22 cellular contexts compared by ENCODE assay signal in genomic region chr12:27355486-27355885, GRCh38.
"Had no signal": no experiment of that assay in that cellular context is flagged by ENCODE, and none has a peak within 500 bp of the region (broad histone marks: within the 10 kb centered on the region; RNA-seq: fewer than 3 reads in every experiment).

No MANE protein-coding gene starts in this region.

- H3K4me3 ChIP-seq: gastrocnemius medialis, heart right ventricle, neural progenitor cell, pancreas, testis, tibial nerve, upper lobe of right lung, vagina had no signal

- H3K4me2 ChIP-seq: neural progenitor cell had no signal

- H3K27me3 Mint-ChIP-seq: natural killer cell treated with Interleukin-12 subunit alpha and Interleukin-12 subunit beta and Interleukin-15 and Interleukin-18, amount 100 ng/mL, for 72 hours; progenitor cell of endocrine pancreas; stimulated activated memory B cell treated with anti-CD40 and anti-IgM and Interleukin-4, amounts not matched to agents 10 μg/mL and 1 μg/mL and 100 μg/mL, for 72 hours; stimulated activated naive CD8-positive, alpha-beta T cell treated with anti-CD3 and anti-CD28 coated beads, Interleukin-15, Interleukin-2, amounts not matched to agents 100 ng/mL and 50 ng/mL, for 24 hours had no signal

- H3K4me3 Mint-ChIP-seq: natural killer cell treated with Interleukin-12 subunit alpha and Interleukin-12 subunit beta and Interleukin-15 and Interleukin-18, amount 100 ng/mL, for 72 hours; neural progenitor cell; stimulated activated memory B cell treated with anti-CD40 and anti-IgM and Interleukin-4, amounts not matched to agents 10 μg/mL and 1 μg/mL and 100 μg/mL, for 72 hours; stimulated activated naive CD8-positive, alpha-beta T cell treated with anti-CD3 and anti-CD28 coated beads, Interleukin-15, Interleukin-2, amounts not matched to agents 100 ng/mL and 50 ng/mL, for 24 hours had no signal

- H3K36me3 ChIP-seq: gastrocnemius medialis, heart right ventricle, neural progenitor cell, pancreas, tibial nerve, upper lobe of right lung, vagina had no signal

- H3K4me1 ChIP-seq: gastrocnemius medialis, heart right ventricle, neural progenitor cell, pancreas, testis, tibial nerve, upper lobe of right lung, vagina had no signal

- H3K9me3 Mint-ChIP-seq: natural killer cell treated with Interleukin-12 subunit alpha and Interleukin-12 subunit beta and Interleukin-15 and Interleukin-18, amount 100 ng/mL, for 72 hours; neural progenitor cell; stimulated activated memory B cell treated with anti-CD40 and anti-IgM and Interleukin-4, amounts not matched to agents 10 μg/mL and 1 μg/mL and 100 μg/mL, for 72 hours; stimulated activated naive CD8-positive, alpha-beta T cell treated with anti-CD3 and anti-CD28 coated beads, Interleukin-15, Interleukin-2, amounts not matched to agents 100 ng/mL and 50 ng/mL, for 24 hours had no signal

- H3K9me3 ChIP-seq: gastrocnemius medialis, heart right ventricle, pancreas, testis, tibial nerve, upper lobe of right lung, vagina had no signal

- H3K4me1 Mint-ChIP-seq: neural progenitor cell; stimulated activated memory B cell treated with anti-CD40 and anti-IgM and Interleukin-4, amounts not matched to agents 10 μg/mL and 1 μg/mL and 100 μg/mL, for 72 hours had no signal

- H2AFZ ChIP-seq: neural progenitor cell had no signal

- H3K27ac Mint-ChIP-seq: natural killer cell treated with Interleukin-12 subunit alpha and Interleukin-12 subunit beta and Interleukin-15 and Interleukin-18, amount 100 ng/mL, for 72 hours; neural progenitor cell; progenitor cell of endocrine pancreas; stimulated activated memory B cell treated with anti-CD40 and anti-IgM and Interleukin-4, amounts not matched to agents 10 μg/mL and 1 μg/mL and 100 μg/mL, for 72 hours; stimulated activated naive CD8-positive, alpha-beta T cell treated with anti-CD3 and anti-CD28 coated beads, Interleukin-15, Interleukin-2, amounts not matched to agents 100 ng/mL and 50 ng/mL, for 24 hours had no signal

- H3K36me3 Mint-ChIP-seq: natural killer cell treated with Interleukin-12 subunit alpha and Interleukin-12 subunit beta and Interleukin-15 and Interleukin-18, amount 100 ng/mL, for 72 hours; neural progenitor cell; stimulated activated memory B cell treated with anti-CD40 and anti-IgM and Interleukin-4, amounts not matched to agents 10 μg/mL and 1 μg/mL and 100 μg/mL, for 72 hours had no signal

- H3K9ac ChIP-seq: neural progenitor cell had no signal

- ATAC-seq: gastrocnemius medialis; heart right ventricle; left lobe of liver; natural killer cell treated with Interleukin-12 subunit alpha and Interleukin-12 subunit beta and Interleukin-15 and Interleukin-18, amount 100 ng/mL, for 72 hours; pancreas; right cardiac atrium; stimulated activated memory B cell treated with anti-CD40 and anti-IgM and Interleukin-4, amounts not matched to agents 10 μg/mL and 1 μg/mL and 100 μg/mL, for 72 hours; upper lobe of right lung had no signal

- DNase-seq: dermis blood vessel endothelial cell; erythroblast; gastrocnemius medialis; heart right ventricle; hypothalamus; mammary epithelial cell; nucleus accumbens; pancreas; right cardiac atrium; stimulated activated CD4-positive, alpha-beta T cell treated with anti-CD3 and anti-CD28 coated beads, Interleukin-15, amount 100 ng/mL, for 24 hours; stimulated activated CD4-positive, alpha-beta T cell treated with anti-CD3 and anti-CD28 coated beads, Interleukin-1b, Interleukin-23, amount 100 ng/mL, for 48 hours; stimulated activated CD4-positive, alpha-beta T cell treated with anti-CD3 and anti-CD28 coated beads, Interleukin-4, amount 100 ng/mL, for 24 hours; testis; upper lobe of right lung had no signal

- H3K27ac ChIP-seq: gastrocnemius medialis, heart right ventricle, neural progenitor cell, pancreas, testis, tibial nerve, upper lobe of right lung, vagina had no signal

- H3K27me3 ChIP-seq: gastrocnemius medialis, heart right ventricle, neural progenitor cell, pancreas, testis, tibial nerve, upper lobe of right lung, vagina had no signal
